In genomic region chr10:132614431-132615341, GRCh38 we compare ENCODE assay signal across 13 cellular contexts.
"Had no signal": no experiment of that assay in that cellular context is flagged by ENCODE, and none has a peak within 500 bp of the region (broad histone marks: within the 10 kb centered on the region; RNA-seq: fewer than 3 reads in every experiment).

No MANE protein-coding gene starts in this region.

- H3K36me3 ChIP-seq: breast epithelium, uterus had no signal

- H3K9ac ChIP-seq: parathyroid adenoma had no signal

- H3K4me3 ChIP-seq: ascending aorta, breast epithelium, dorsolateral prefrontal cortex, mucosa of descending colon, uterus had no signal

- H2AFZ ChIP-seq: parathyroid adenoma had no signal

- H3K4me1 ChIP-seq: breast epithelium, parathyroid adenoma had no signal

- DNase-seq: activated CD4-positive, alpha-beta T cell treated with anti-CD3 and anti-CD28 coated beads for 48 hours; activated CD8-positive, alpha-beta T cell treated with anti-CD3 and anti-CD28 coated beads for 36 hours; activated T-cell treated with anti-CD3 and anti-CD28 coated beads, Interleukin-2, amount 50 U/mL, for 72 hours; dorsolateral prefrontal cortex; endodermal cell; mammary epithelial cell; naive thymus-derived CD8-positive, alpha-beta T cell had no signal

- H3K27ac ChIP-seq: ascending aorta, breast epithelium, dorsolateral prefrontal cortex, parathyroid adenoma, uterus had no signal

- H3K27me3 ChIP-seq: ascending aorta, breast epithelium, dorsolateral prefrontal cortex, uterus had no signal

- ATAC-seq: activated CD8-positive, alpha-beta T cell treated with anti-CD3 and anti-CD28 coated beads for 36 hours; activated T-cell treated with anti-CD3 and anti-CD28 coated beads, Interleukin-2, amount 50 U/mL, for 72 hours; mucosa of descending colon; naive thymus-derived CD8-positive, alpha-beta T cell; stimulated activated effector memory CD8-positive, alpha-beta T cell treated with anti-CD3 and anti-CD28 coated beads, Interleukin-12 subunit alpha, Interleukin-12 subunit beta, amount 100 ng/mL, for 72 hours had no signal
